In genomic region chr6:148182378-148182777, GRCh38 we compare ENCODE assay signal across 8 cellular contexts.
"Had no signal": no experiment of that assay in that cellular context is flagged by ENCODE, and none has a peak within 500 bp of the region (broad histone marks: within the 10 kb centered on the region; RNA-seq: fewer than 3 reads in every experiment).

No MANE protein-coding gene starts in this region.

- H3K36me3 Mint-ChIP-seq: IgD-negative memory B cell had no signal

- H3K27ac Mint-ChIP-seq: GM23338, H9, IgD-negative memory B cell had no signal

- ATAC-seq: GM23338, HepG2 had no signal

- DNase-seq: H9, HCEC 1CT, KBM-7 had no signal

- H3K4me1 Mint-ChIP-seq: IgD-negative memory B cell had no signal

- H3K4me2 ChIP-seq: GM23338, KMS-11 had no signal

- H3K4me3 Mint-ChIP-seq: GM23338, H9 had no signal

- H3K9ac ChIP-seq: KMS-11 had no signal

- H3K27ac ChIP-seq: HL-60, KMS-11 had no signal

- H3K4me3 ChIP-seq: GM23338 had no signal
